ENCODE assay signal across 37 cellular contexts in genomic region chr9:83177747-83178146, GRCh38.
DNase-seq lines count a peak whose midpoint lies in the region; ATAC-seq, FAIRE-seq and TF ChIP-seq lines count a peak whose summit lies in the region.
"Had no signal": no experiment of that assay in that cellular context is flagged by ENCODE, and none has a peak within 500 bp of the region (broad histone marks: within the 10 kb centered on the region; RNA-seq: fewer than 3 reads in every experiment).

No MANE protein-coding gene starts in this region.

- peaks cover 24% of the 10 kb centered on the region for H3K9me3 Mint-ChIP-seq in activated naive CD4-positive, alpha-beta T cell treated with anti-CD3 and anti-CD28 coated beads for 36 hours
- H3K9me3 Mint-ChIP-seq in activated T-cell treated with anti-CD3 and anti-CD28 coated beads, Interleukin-2, amount 50 U/mL, for 24 hours: peaks cover 29% of the 10 kb centered on the region

- WGBS in liver: 66% methylated on average over 3 of the region's 3 CpGs
- WGBS in HepG2 (ENCODE audit: low lambda C conversion rate): 22% methylated on average over 3 of the region's 3 CpGs
- WGBS in right lobe of liver (ENCODE audit: insufficient coverage, low coverage, low lambda C conversion rate, missing lambda C conversion rate): 63% methylated on average over 3 of the region's 3 CpGs

- H3K4me3 Mint-ChIP-seq in activated naive CD4-positive, alpha-beta T cell treated with anti-CD3 and anti-CD28 coated beads for 36 hours: no peak overlapping the region
- H3K4me3 Mint-ChIP-seq in activated T-cell treated with anti-CD3 and anti-CD28 coated beads, Interleukin-2, amount 50 U/mL, for 24 hours: no peak overlapping the region
- H3K4me3 Mint-ChIP-seq: B cell; CD14-positive monocyte; CD4-positive, alpha-beta memory T cell; CD4-positive, alpha-beta T cell; CD4-positive, CD25-positive, alpha-beta regulatory T cell; CD8-positive, alpha-beta memory T cell; CD8-positive, alpha-beta T cell had no signal

- no peaks in the 10 kb centered on the region for H4K20me1 ChIP-seq in HepG2 (ENCODE audit: insufficient read depth, low read length)
- H4K20me1 ChIP-seq: BLaER1; BLaER1 treated with 17β-estradiol and CSF1 and Interleukin-3, amounts not matched to agents 10 nM and 100 nM had no signal

- H3K36me3 Mint-ChIP-seq in activated naive CD4-positive, alpha-beta T cell treated with anti-CD3 and anti-CD28 coated beads for 36 hours (ENCODE audit: low read depth): no peaks in the 10 kb centered on the region
- H3K36me3 Mint-ChIP-seq in activated T-cell treated with anti-CD3 and anti-CD28 coated beads, Interleukin-2, amount 50 U/mL, for 24 hours (ENCODE audit: low read depth): no peaks in the 10 kb centered on the region
- H3K36me3 Mint-ChIP-seq: CD14-positive monocyte; CD4-positive, CD25-positive, alpha-beta regulatory T cell; CD8-positive, alpha-beta T cell had no signal

- H3K36me3 ChIP-seq in liver (ENCODE audit: control insufficient read depth in 4 of 4, insufficient read depth in 3 of 4, low read depth in 1 of 4, low read length in 3 of 4) (no peaks in the 10 kb centered on the region), HepG2 (replicated peaks in 1 of 2; ENCODE audit: control insufficient read depth in 1 of 2, insufficient read depth in 2 of 2, low read length in 2 of 2) (no peaks in the 10 kb centered on the region), right lobe of liver (no peaks in the 10 kb centered on the region)
- H3K36me3 ChIP-seq: BE2C; BLaER1; BLaER1 treated with 17β-estradiol and CSF1 and Interleukin-3, amounts not matched to agents 10 nM and 100 nM had no signal

- BruUV-seq in HepG2 (replicated peaks; lab: Mats Ljungman, UMichigan): no TSS peak

- ATAC-seq in HepG2 (no peak), left lobe of liver (peak; percentile 47), right lobe of liver (peak; percentile 19 to 73 (median 69)), omental fat pad (ENCODE audit: low FRiP score) (no peak)
- ATAC-seq: A549; CD8-positive, alpha-beta T cell had no signal

- H3K9ac ChIP-seq in liver (ENCODE audit: low read depth in 1 of 2, low read length in 2 of 2) (no peak overlapping the region), HepG2 (ENCODE audit: insufficient read depth, low read depth, low read length) (no peak overlapping the region)
- H3K9ac ChIP-seq: BLaER1; BLaER1 treated with 17β-estradiol and CSF1 and Interleukin-3, amounts not matched to agents 10 nM and 100 nM had no signal

- DNase-seq in activated naive CD4-positive, alpha-beta T cell treated with anti-CD3 and anti-CD28 coated beads for 36 hours: no peak
- no peak for DNase-seq in activated naive CD4-positive, alpha-beta T cell treated with anti-CD3 and anti-CD28 coated beads, Interleukin-2, amount 50 U/mL, for 16 hours
- no peak for DNase-seq in HepG2 (ENCODE audit: low spot score)
- no peak for DNase-seq in left lobe of liver (ENCODE audit: low spot score)
- DNase-seq in right lobe of liver: no peak
- no peak for DNase-seq in omental fat pad (ENCODE audit: low spot score)
- DNase-seq in activated T-cell treated with anti-CD3 and anti-CD28 coated beads, Interleukin-2, amount 50 U/mL, for 24 hours: no peak
- DNase-seq: 8988T; ACHN; AML-193; BE2C; C1 segment of cervical spinal cord; Caco-2; Calu3; CD4-positive, alpha-beta memory T cell; CD4-positive, alpha-beta T cell; CD4-positive, CD25-positive, alpha-beta regulatory T cell; CD8-positive, alpha-beta memory T cell; CD8-positive, alpha-beta T cell; COR-L47; DMS 273 treated with DMSO at 0.1 percent for 48 hours; DMS153; DMS53; DMS79; DMS79 treated with DMSO at 0.1 percent for 48 hours; DND-41; EL had no signal

- no peak for TF ChIP-seq EP300 in HepG2 (IDR thresholded peaks at IDR 0.05; ENCODE audit: low read depth in 2 of 2, low read length in 2 of 2)
- TF ChIP-seq EP300 in HepG2 (CRISPR knock-in tag; IDR thresholded peaks at IDR 0.05; ENCODE audit: borderline replicate concordance): no peak

- no peaks in the 10 kb centered on the region for H3K27me3 ChIP-seq in liver (ENCODE audit: control insufficient read depth in 4 of 4, insufficient read depth in 4 of 4, low read length in 3 of 4)
- H3K27me3 ChIP-seq in HepG2 (ENCODE audit: control insufficient read depth in 1 of 2, insufficient read depth in 2 of 2, low read length in 2 of 2): no peaks in the 10 kb centered on the region
- H3K27me3 ChIP-seq in right lobe of liver: no peaks in the 10 kb centered on the region
- H3K27me3 ChIP-seq: BE2C; BLaER1; BLaER1 treated with 17β-estradiol and CSF1 and Interleukin-3, amounts not matched to agents 10 nM and 100 nM had no signal

- intact Hi-C loops in activated naive CD4-positive, alpha-beta T cell treated with anti-CD3 and anti-CD28 coated beads for 36 hours (cut with micrococcal nuclease): no loop called here
- intact Hi-C loops in HepG2 (cut with micrococcal nuclease; ENCODE audit: unreplicated experiment) (no loop called here), right lobe of liver (cut with DNase I) (no loop called here)

- CTCF ChIA-PET in activated naive CD4-positive, alpha-beta T cell treated with anti-CD3 and anti-CD28 coated beads for 36 hours (lab: Charles Lee): no interaction called here
- CTCF ChIA-PET in HepG2 (lab: Yijun Ruan, JAX; ENCODE audit: low intra/inter-chr PET ratio, low total read pairs): no interaction called here

- H3K4me2 ChIP-seq in HepG2 (ENCODE audit: low read depth, low read length): no peak overlapping the region
- H3K4me2 ChIP-seq: A549; BLaER1; BLaER1 treated with 17β-estradiol and CSF1 and Interleukin-3, amounts not matched to agents 10 nM and 100 nM had no signal

- no peak overlapping the region for H2AFZ ChIP-seq in HepG2 (ENCODE audit: low read length)

- H3K27ac ChIP-seq in liver (ENCODE audit: low read depth in 1 of 2, low read length in 2 of 2): no peak overlapping the region
- no peak overlapping the region for H3K27ac ChIP-seq in HepG2 (ENCODE audit: extremely low read length, insufficient read depth, low read length)
- H3K27ac ChIP-seq in right lobe of liver: no peak overlapping the region
- H3K27ac ChIP-seq: 22Rv1; A549; BLaER1; BLaER1 treated with 17β-estradiol and CSF1 and Interleukin-3, amounts not matched to agents 10 nM and 100 nM; C4-2B had no signal

- H3K4me3 ChIP-seq in liver (ENCODE audit: low read depth in 1 of 3, low read length in 3 of 3): no peak overlapping the region
- H3K4me3 ChIP-seq in HepG2 (replicated peaks in 1 of 3; ENCODE audit: insufficient read depth in 1 of 3, low read depth in 2 of 3, low read length in 3 of 3): no peak overlapping the region
- H3K4me3 ChIP-seq in right lobe of liver: no peak overlapping the region
- H3K4me3 ChIP-seq: A549; BLaER1; BLaER1 treated with 17β-estradiol and CSF1 and Interleukin-3, amounts not matched to agents 10 nM and 100 nM had no signal

- H3K4me1 ChIP-seq in liver (ENCODE audit: control insufficient read depth in 4 of 4, insufficient read depth in 4 of 4, low read length in 3 of 4) (peaks cover 0 to 17% (median 6%) of the 10 kb centered on the region in 4 donors), HepG2 (ENCODE audit: insufficient read depth, low read length) (peaks cover 8% of the 10 kb centered on the region), right lobe of liver (peaks cover 0 to 15% (median 5%) of the 10 kb centered on the region in 4 donors)
- H3K4me1 ChIP-seq: A549, BLaER1, Caco-2 had no signal

- TF ChIP-seq RAD21 in liver (IDR thresholded peaks at IDR 0.05) (no peak), HepG2 (CRISPR knock-in tag; IDR thresholded peaks at IDR 0.05) (no peak)

- FAIRE-seq in HepG2 (lab: Jason Lieb, UNC): no peak
- FAIRE-seq: A204.1, A549, D721Med had no signal

- no peaks in the 10 kb centered on the region for H3K79me2 ChIP-seq in HepG2 (ENCODE audit: insufficient read depth, low read length)

- H3K27ac Mint-ChIP-seq in activated naive CD4-positive, alpha-beta T cell treated with anti-CD3 and anti-CD28 coated beads for 36 hours: peak overlapping the region; percentile 37
- no peak overlapping the region for H3K27ac Mint-ChIP-seq in activated T-cell treated with anti-CD3 and anti-CD28 coated beads, Interleukin-2, amount 50 U/mL, for 24 hours
- H3K27ac Mint-ChIP-seq: B cell; CD14-positive monocyte; CD4-positive, alpha-beta memory T cell; CD4-positive, alpha-beta T cell; CD4-positive, CD25-positive, alpha-beta regulatory T cell; CD8-positive, alpha-beta memory T cell; CD8-positive, alpha-beta T cell had no signal

- TF ChIP-seq CTCF in liver (IDR thresholded peaks at IDR 0.05; ENCODE audit: low read depth, low read length, missing input control): no peak
- TF ChIP-seq CTCF in HepG2 (CRISPR knock-in tag; IDR thresholded peaks at IDR 0.05): no peak
- TF ChIP-seq CTCF in right lobe of liver (IDR thresholded peaks at IDR 0.05): no peak
- TF ChIP-seq CTCF in omental fat pad (IDR thresholded peaks at IDR 0.05): no peak

- in situ Hi-C loops in HepG2 (cut with HindIII; ENCODE audit: extremely low pct_ligation_motif_present, low pct_unique_long_range_greater_than_20kb): no loop called here

- no peaks in the 10 kb centered on the region for H3K4me1 Mint-ChIP-seq in activated naive CD4-positive, alpha-beta T cell treated with anti-CD3 and anti-CD28 coated beads for 36 hours (ENCODE audit: low read depth)
- H3K4me1 Mint-ChIP-seq in activated T-cell treated with anti-CD3 and anti-CD28 coated beads, Interleukin-2, amount 50 U/mL, for 24 hours (ENCODE audit: low read depth): no peaks in the 10 kb centered on the region
- H3K4me1 Mint-ChIP-seq: B cell; CD4-positive, alpha-beta memory T cell; CD4-positive, CD25-positive, alpha-beta regulatory T cell; CD8-positive, alpha-beta memory T cell had no signal

- no peaks in the 10 kb centered on the region for H3K27me3 Mint-ChIP-seq in activated naive CD4-positive, alpha-beta T cell treated with anti-CD3 and anti-CD28 coated beads for 36 hours (ENCODE audit: low read depth)
- no peaks in the 10 kb centered on the region for H3K27me3 Mint-ChIP-seq in activated T-cell treated with anti-CD3 and anti-CD28 coated beads, Interleukin-2, amount 50 U/mL, for 24 hours
- H3K27me3 Mint-ChIP-seq: B cell; CD4-positive, alpha-beta T cell; CD4-positive, CD25-positive, alpha-beta regulatory T cell had no signal

- no peak for TF ChIP-seq POLR2A in HepG2 (IDR thresholded peaks at IDR 0.05; ENCODE audit: insufficient read depth in 1 of 2, low read depth in 2 of 2, low read length in 2 of 2)
- TF ChIP-seq POLR2A in right lobe of liver (IDR thresholded peaks at IDR 0.05): no peak

- H3K9me3 ChIP-seq in liver (ENCODE audit: control insufficient read depth in 4 of 4, low read length in 3 of 4) (peaks cover 0 to 9% (median 1%) of the 10 kb centered on the region in 4 donors), HepG2 (ENCODE audit: low read length) (no peaks in the 10 kb centered on the region; the same call in 1 of the 2 replicates), right lobe of liver (no peaks in the 10 kb centered on the region)
- H3K9me3 ChIP-seq: BE2C, Caco-2 had no signal

- POLR2A ChIA-PET in HepG2 (lab: Yijun Ruan, JAX): no interaction called here

TF ChIP-seq in liver, 16 proteins besides CTCF, POLR2A, EP300 and RAD21 (continues in another document):
- TF ChIP-seq JUND (IDR thresholded peaks at IDR 0.05) (no peak), TAF1 (conservative IDR thresholded peaks at IDR 0.05) (no peak), YY1 (IDR thresholded peaks at IDR 0.05) (no peak)

Comparison
In these comparisons a context has a peak if more than half of its experiments do, and no peak if none do; other contexts are left out.
1. ATAC-seq: peak in left lobe of liver (single experiment) and right lobe of liver (4 of 4); none in HepG2 (single experiment) and omental fat pad (single experiment).